8 cellular contexts compared by ENCODE assay signal in the genomic region with DNA sequence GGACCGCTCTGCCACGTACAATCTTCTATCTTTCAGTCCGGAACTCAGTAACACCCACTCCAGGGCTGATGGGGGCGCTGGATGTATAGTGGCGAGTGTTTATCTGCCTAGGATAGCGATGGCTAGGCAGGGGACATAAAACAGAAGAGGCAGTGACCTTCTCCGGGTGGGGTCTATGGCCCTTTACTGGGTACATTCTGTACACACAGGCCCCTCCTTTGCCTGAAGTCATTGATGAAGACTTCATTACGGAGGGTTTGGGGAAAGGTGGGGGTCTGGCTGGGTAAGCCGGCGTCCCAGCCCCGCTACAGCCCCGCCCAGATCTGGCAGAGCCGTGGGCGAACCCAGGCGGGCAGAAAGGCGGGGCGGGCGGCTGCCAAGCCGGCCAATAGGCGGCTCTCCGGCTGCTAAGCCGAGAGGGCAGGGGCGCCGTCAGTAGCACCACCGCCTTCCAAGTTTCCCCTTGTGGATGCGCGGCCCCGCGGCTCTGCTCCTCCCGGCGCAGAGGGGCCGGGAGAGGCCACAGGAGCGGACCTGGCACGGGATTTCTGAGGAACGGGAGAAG. TPM values are rescaled to one million over a fixed set of nuclear protein-coding genes. Genes with fewer than 3 reads are reported as not detected.
A peak's percentile ranks its signal among the peaks of the same experiment; 100 is the strongest.
DNase-seq lines count a peak whose midpoint lies in the region; ATAC-seq and TF ChIP-seq lines count a peak whose summit lies in the region.

A gene with protein sequence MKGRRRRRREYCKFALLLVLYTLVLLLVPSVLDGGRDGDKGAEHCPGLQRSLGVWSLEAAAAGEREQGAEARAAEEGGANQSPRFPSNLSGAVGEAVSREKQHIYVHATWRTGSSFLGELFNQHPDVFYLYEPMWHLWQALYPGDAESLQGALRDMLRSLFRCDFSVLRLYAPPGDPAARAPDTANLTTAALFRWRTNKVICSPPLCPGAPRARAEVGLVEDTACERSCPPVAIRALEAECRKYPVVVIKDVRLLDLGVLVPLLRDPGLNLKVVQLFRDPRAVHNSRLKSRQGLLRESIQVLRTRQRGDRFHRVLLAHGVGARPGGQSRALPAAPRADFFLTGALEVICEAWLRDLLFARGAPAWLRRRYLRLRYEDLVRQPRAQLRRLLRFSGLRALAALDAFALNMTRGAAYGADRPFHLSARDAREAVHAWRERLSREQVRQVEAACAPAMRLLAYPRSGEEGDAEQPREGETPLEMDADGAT (plus strand): TSS at position 435 of the 565 bp plus-strand sequence. CDS start 167 bp downstream, outside the sequence.

- peaks cover 5% of the 10 kb centered on the region for H3K27me3 ChIP-seq in kidney epithelial cell (ENCODE audit: control insufficient read depth, insufficient read depth, low read length)

- ATAC-seq in HG03025 (IDR thresholded peaks at IDR 0.05; ENCODE audit: low FRiP score, unreplicated experiment): peak; percentile 43

- H3K27ac ChIP-seq in cingulate gyrus (ENCODE audit: low read depth, low read length): peak within 1 kb of the TSS; percentile 39

- DNase-seq in SIG-M5 treated with dmso at 0.1 percent for 504 hours (lab: John Stamatoyannopoulos, UW; ENCODE audit: unreplicated experiment) (peak; percentile 22), SIG-M5 (lab: John Stamatoyannopoulos, UW) (no peak), NCI-H226 (peak; percentile 48), kidney epithelial cell (ENCODE audit: low read depth) (no peak)
- DNase-seq in activated CD4-positive, CD25-positive, alpha-beta regulatory T cell (lab: John Stamatoyannopoulos, UW): peak; percentile 21 to 38 (median 25)
- DNase-seq in stimulated activated CD4-positive, alpha-beta T cell treated with anti-CD3 and anti-CD28 coated beads, Interleukin-2, amount 100 ng/mL, for 24 hours: peak; percentile 57 to 65

- H3K36me3 ChIP-seq in kidney epithelial cell (ENCODE audit: control insufficient read depth, insufficient read depth, low read length): no peaks in the 10 kb centered on the region

- peak within 1 kb of the TSS; percentile 51 for H3K4me3 ChIP-seq in kidney epithelial cell (ENCODE audit: low read depth, low read length)

- TF ChIP-seq CTCF in kidney epithelial cell (IDR thresholded peaks at IDR 0.05; ENCODE audit: insufficient read depth, low read length, poor library complexity, severe bottlenecking): peak; percentile 29

RNA-seq across cellular contexts. Expression of the gene that starts here (rescaled TPM):
- 5.2 and 7.7 TPM in 2 replicates for total RNA-seq in kidney epithelial cell

Comparison
In these comparisons a context has a peak if more than half of its experiments do, and no peak if none do; other contexts are left out.
1. DNase-seq: peak in SIG-M5 treated with dmso at 0.1 percent for 504 hours (single experiment), NCI-H226 (single experiment), activated CD4-positive, CD25-positive, alpha-beta regulatory T cell (4 of 4) and stimulated activated CD4-positive, alpha-beta T cell treated with anti-CD3 and anti-CD28 coated beads, Interleukin-2, amount 100 ng/mL, for 24 hours (2 of 2); none in SIG-M5 (single experiment) and kidney epithelial cell (single experiment).